ENCODE assay signal across 17 cellular contexts in the genomic region with DNA sequence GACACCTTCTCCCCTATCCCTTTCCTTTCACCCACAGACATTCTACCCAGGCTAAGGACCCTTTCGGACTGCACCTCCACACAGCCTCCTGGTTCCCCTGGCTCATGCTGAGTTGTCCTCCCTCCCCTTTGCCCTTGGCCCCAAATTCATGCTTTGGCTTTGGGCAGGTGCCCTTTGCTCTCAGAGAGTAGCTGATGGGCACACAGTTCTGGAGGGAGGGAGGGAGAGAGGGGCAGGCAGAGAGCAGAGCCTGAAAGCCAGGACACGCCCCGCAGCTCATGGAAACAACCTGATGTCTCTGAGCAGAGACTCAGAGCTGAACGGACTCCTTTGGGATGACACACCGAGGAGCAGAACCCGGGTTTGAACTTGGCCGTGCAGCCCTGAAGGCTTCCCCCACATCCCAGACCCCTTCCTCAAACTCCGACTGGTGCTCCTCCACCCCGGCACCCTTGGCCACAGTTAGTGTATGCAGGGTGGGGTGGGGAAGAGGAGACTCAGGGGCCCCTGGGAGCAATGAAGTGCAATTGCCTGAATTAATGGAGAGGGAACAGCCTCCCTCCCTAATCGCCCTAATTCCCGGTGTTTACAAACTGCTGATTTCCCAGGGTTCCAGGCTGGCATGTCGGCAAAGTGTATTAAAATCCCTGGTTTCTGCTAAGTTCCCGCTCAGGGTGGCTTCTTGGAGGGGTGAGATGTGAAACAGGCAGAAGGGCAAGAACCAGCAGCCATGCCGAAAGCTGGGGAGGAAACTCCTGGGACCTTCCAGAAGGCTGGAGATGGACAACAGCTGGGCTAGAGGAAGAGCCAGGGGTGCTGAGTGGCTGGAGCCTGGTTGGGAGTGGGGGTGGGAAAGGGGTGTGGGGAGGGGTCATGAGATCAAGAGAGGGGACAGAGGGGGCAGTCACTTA.
"Had no signal": no experiment of that assay in that cellular context is flagged by ENCODE, and none has a peak within 500 bp of the region (broad histone marks: within the 10 kb centered on the region; RNA-seq: fewer than 3 reads in every experiment).

No MANE protein-coding gene starts in this region.

- H3K36me3 ChIP-seq: adrenal gland, gastroesophageal sphincter, ovary, transverse colon had no signal

- H3K27me3 ChIP-seq: adrenal gland, ovary, transverse colon had no signal

- DNase-seq: activated CD4-positive, alpha-beta T cell treated with anti-CD3 and anti-CD28 coated beads, Interleukin-2, amount 10 ng/mL, durations not matched to agents 24 days and 14 days; activated naive CD4-positive, alpha-beta T cell treated with anti-CD3 and anti-CD28 coated beads, Interleukin-2, amount 50 U/mL, for 16 hours; activated T-cell treated with anti-CD3 and anti-CD28 coated beads for 4 hours; adrenal gland; effector memory CD8-positive, alpha-beta T cell; hypothalamus; naive thymus-derived CD8-positive, alpha-beta T cell; stimulated activated CD4-positive, alpha-beta T cell treated with anti-CD3 and anti-CD28 coated beads, Interleukin-1b, Interleukin-23, amount 100 ng/mL, for 48 hours; substantia nigra; T1000; transverse colon had no signal

- H3K4me3 Mint-ChIP-seq: activated CD4-positive, alpha-beta T cell treated with anti-CD3 and anti-CD28 coated beads, Interleukin-2, amount 10 ng/mL, durations not matched to agents 24 days and 14 days; activated T-helper 17 cell treated with anti-CD3 and anti-CD28 coated beads, Interleukin-2, amount 50 U/mL, for 72 hours; central memory CD8-positive, alpha-beta T cell; effector memory CD8-positive, alpha-beta T cell; naive thymus-derived CD8-positive, alpha-beta T cell; stimulated activated memory B cell treated with anti-CD40 and anti-IgM and Interleukin-4, amounts not matched to agents 10 μg/mL and 1 μg/mL and 100 μg/mL, for 72 hours had no signal

- H3K9me3 Mint-ChIP-seq: activated CD4-positive, alpha-beta T cell treated with anti-CD3 and anti-CD28 coated beads, Interleukin-2, amount 10 ng/mL, durations not matched to agents 24 days and 14 days; activated T-helper 17 cell treated with anti-CD3 and anti-CD28 coated beads, Interleukin-2, amount 50 U/mL, for 72 hours; central memory CD8-positive, alpha-beta T cell; effector memory CD8-positive, alpha-beta T cell; stimulated activated memory B cell treated with anti-CD40 and anti-IgM and Interleukin-4, amounts not matched to agents 10 μg/mL and 1 μg/mL and 100 μg/mL, for 72 hours had no signal

- ATAC-seq: activated T-helper 17 cell treated with anti-CD3 and anti-CD28 coated beads, Interleukin-2, amount 50 U/mL, for 72 hours; effector memory CD8-positive, alpha-beta T cell; gastroesophageal sphincter; mucosa of descending colon; naive thymus-derived CD8-positive, alpha-beta T cell; stimulated activated memory B cell treated with anti-CD40 and anti-IgM and Interleukin-4, amounts not matched to agents 10 μg/mL and 1 μg/mL and 100 μg/mL, for 72 hours had no signal

- H3K36me3 Mint-ChIP-seq: naive thymus-derived CD8-positive, alpha-beta T cell; stimulated activated memory B cell treated with anti-CD40 and anti-IgM and Interleukin-4, amounts not matched to agents 10 μg/mL and 1 μg/mL and 100 μg/mL, for 72 hours had no signal

- H3K4me3 ChIP-seq: adrenal gland, gastroesophageal sphincter, mucosa of descending colon, ovary, transverse colon had no signal

- H3K9me3 ChIP-seq: adrenal gland, gastroesophageal sphincter, mucosa of descending colon, ovary, transverse colon had no signal

- H3K4me1 Mint-ChIP-seq: activated CD4-positive, alpha-beta T cell treated with anti-CD3 and anti-CD28 coated beads, Interleukin-2, amount 10 ng/mL, durations not matched to agents 24 days and 14 days; activated T-helper 17 cell treated with anti-CD3 and anti-CD28 coated beads, Interleukin-2, amount 50 U/mL, for 72 hours; stimulated activated memory B cell treated with anti-CD40 and anti-IgM and Interleukin-4, amounts not matched to agents 10 μg/mL and 1 μg/mL and 100 μg/mL, for 72 hours had no signal

- H3K27ac Mint-ChIP-seq: activated CD4-positive, alpha-beta T cell treated with anti-CD3 and anti-CD28 coated beads, Interleukin-2, amount 10 ng/mL, durations not matched to agents 24 days and 14 days; activated T-helper 17 cell treated with anti-CD3 and anti-CD28 coated beads, Interleukin-2, amount 50 U/mL, for 72 hours; effector memory CD8-positive, alpha-beta T cell; stimulated activated memory B cell treated with anti-CD40 and anti-IgM and Interleukin-4, amounts not matched to agents 10 μg/mL and 1 μg/mL and 100 μg/mL, for 72 hours had no signal

- H3K27ac ChIP-seq: adrenal gland, gastroesophageal sphincter, ovary, transverse colon had no signal
